In genomic region chr20:57047281-57048026, GRCh38 we compare ENCODE assay signal across 11 cellular contexts.
DNase-seq lines count a peak whose midpoint lies in the region; ATAC-seq and TF ChIP-seq lines count a peak whose summit lies in the region.
"Had no signal": no experiment of that assay in that cellular context is flagged by ENCODE, and none has a peak within 500 bp of the region (broad histone marks: within the 10 kb centered on the region; RNA-seq: fewer than 3 reads in every experiment).

No MANE protein-coding gene starts in this region.

- no peaks in the 10 kb centered on the region for H3K27me3 Mint-ChIP-seq in T-helper 2 cell treated with Interferon-gamma antibody and Interleukin-4, amounts not matched to agents 5 μg/mL and 100 μg/mL, for 36 hours (ENCODE audit: low read depth)
- H3K27me3 Mint-ChIP-seq: dendritic cell treated with granulocyte-macrophage colony-stimulating factor and Interleukin-4, amounts not matched to agents 40 ng/mL and 50 ng/mL, for 4 days had no signal

- H3K9me3 Mint-ChIP-seq in T-helper 2 cell treated with Interferon-gamma antibody and Interleukin-4, amounts not matched to agents 5 μg/mL and 100 μg/mL, for 36 hours, result no peaks in the 10 kb centered on the region
- H3K9me3 Mint-ChIP-seq: dendritic cell treated with granulocyte-macrophage colony-stimulating factor and Interleukin-4, amounts not matched to agents 40 ng/mL and 50 ng/mL, for 4 days had no signal

- no peak overlapping the region for H3K4me3 Mint-ChIP-seq in T-helper 2 cell treated with Interferon-gamma antibody and Interleukin-4, amounts not matched to agents 5 μg/mL and 100 μg/mL, for 36 hours
- H3K4me3 Mint-ChIP-seq: dendritic cell treated with granulocyte-macrophage colony-stimulating factor and Interleukin-4, amounts not matched to agents 40 ng/mL and 50 ng/mL, for 4 days had no signal

- 15% methylated on average over 13 of the region's 20 CpGs for WGBS in mammary epithelial cell (ENCODE audit: low coverage, missing lambda C conversion rate)
- 23% methylated on average over 20 of the region's 20 CpGs for whole genome bisulfite sequencing in prostate gland

- H3K9me3 ChIP-seq in mammary epithelial cell (replicated peaks; ENCODE audit: insufficient read depth, low read length) (no peaks in the 10 kb centered on the region), prostate gland (no peaks in the 10 kb centered on the region)

- no peak overlapping the region for H3K4me2 ChIP-seq in mammary epithelial cell (ENCODE audit: insufficient read depth, low read depth, low read length)
- H3K4me2 ChIP-seq: smooth muscle cell had no signal

- H3K36me3 Mint-ChIP-seq in T-helper 2 cell treated with Interferon-gamma antibody and Interleukin-4, amounts not matched to agents 5 μg/mL and 100 μg/mL, for 36 hours (ENCODE audit: low read depth), result no peaks in the 10 kb centered on the region

- DNase-seq in ELR (ENCODE audit: low read depth) (peak; percentile 54), MV-4-11 (lab: John Stamatoyannopoulos, UW) (peak; percentile 8), mammary epithelial cell (no peak), prostate gland (ENCODE audit: low spot score) (peak; percentile 53), caudate nucleus (lab: John Stamatoyannopoulos, UW) (no peak), ACHN (no peak)
- no peak for DNase-seq in T-helper 2 cell treated with Interferon-gamma antibody and Interleukin-4, amounts not matched to agents 5 μg/mL and 100 μg/mL, for 36 hours (ENCODE audit: low spot score)
- DNase-seq: activated gamma-delta T cell treated with Interleukin-2 at 50 U/mL for 16 hours had no signal

- H2AFZ ChIP-seq in mammary epithelial cell (ENCODE audit: low read depth, low read length), result peak overlapping the region; percentile 33

- no peak for TF ChIP-seq POLR2A in prostate gland (IDR thresholded peaks at IDR 0.05)

- H3K27me3 ChIP-seq in mammary epithelial cell (ENCODE audit: insufficient read depth, low read length) (no peaks in the 10 kb centered on the region), prostate gland (replicated peaks; ENCODE audit: insufficient read depth) (no peaks in the 10 kb centered on the region)

- H3K4me1 ChIP-seq in mammary epithelial cell (ENCODE audit: insufficient read depth, low read length), result peaks cover 26% of the 10 kb centered on the region
- peaks cover 4% of the 10 kb centered on the region for H3K4me1 ChIP-seq in prostate gland (replicated peaks)

- no peak overlapping the region for H3K27ac Mint-ChIP-seq in T-helper 2 cell treated with Interferon-gamma antibody and Interleukin-4, amounts not matched to agents 5 μg/mL and 100 μg/mL, for 36 hours
- H3K27ac Mint-ChIP-seq: dendritic cell treated with granulocyte-macrophage colony-stimulating factor and Interleukin-4, amounts not matched to agents 40 ng/mL and 50 ng/mL, for 4 days had no signal

- H4K20me1 ChIP-seq in mammary epithelial cell (ENCODE audit: insufficient read depth, low read length), result no peaks in the 10 kb centered on the region

- no peaks in the 10 kb centered on the region for H3K79me2 ChIP-seq in mammary epithelial cell (ENCODE audit: insufficient read depth, low read length)

- H3K27ac ChIP-seq in mammary epithelial cell (ENCODE audit: insufficient read depth, low read depth, low read length) (no peak overlapping the region), prostate gland (peak overlapping the region in 1 of 2 donors; percentile 1), caudate nucleus (ENCODE audit: low read depth, low read length) (no peak overlapping the region)

- H3K4me1 Mint-ChIP-seq in T-helper 2 cell treated with Interferon-gamma antibody and Interleukin-4, amounts not matched to agents 5 μg/mL and 100 μg/mL, for 36 hours (ENCODE audit: low read depth), result no peaks in the 10 kb centered on the region

- no peak overlapping the region for H3K9ac ChIP-seq in mammary epithelial cell (ENCODE audit: insufficient read depth, low read length)

- peak in 1 of 2 donors; percentile 57 for TF ChIP-seq CTCF in mammary epithelial cell (conservative IDR thresholded peaks at IDR 0.05 in 1 of 2, IDR thresholded peaks at IDR 0.05 in 1 of 2; ENCODE audit: extremely low read depth in 1 of 2, insufficient read depth in 1 of 2, low read depth in 1 of 2, low read length in 2 of 2)
- peak in 2 of 4 experiments; percentile 22 to 38 for TF ChIP-seq CTCF in prostate gland (IDR thresholded peaks at IDR 0.05)

- ATAC-seq in HG03521 (IDR thresholded peaks at IDR 0.05; ENCODE audit: unreplicated experiment), result no peak

- no peaks in the 10 kb centered on the region for H3K36me3 ChIP-seq in mammary epithelial cell (ENCODE audit: insufficient read depth, low read length)
- no peaks in the 10 kb centered on the region for H3K36me3 ChIP-seq in prostate gland

- H3K4me3 ChIP-seq in mammary epithelial cell (replicated peaks in 1 of 3; ENCODE audit: insufficient read depth in 1 of 3, low read depth in 2 of 3, low read length in 3 of 3), result no peak overlapping the region
- H3K4me3 ChIP-seq in prostate gland, result no peak overlapping the region
- H3K4me3 ChIP-seq: smooth muscle cell had no signal

- intact Hi-C loops in mammary epithelial cell (cut with micrococcal nuclease) (loop anchor here (2.0 to 10.0 kb wide), 4 partner anchors 60 to 643 kb away; no protein-coding TSS in a partner anchor), prostate gland (cut with DNase I) (no loop called here)

- CTCF ChIA-PET in mammary epithelial cell (lab: Charles Lee; ENCODE audit: low non-redundant PET), result no interaction called here

- no TSS peak for BruUV-seq in mammary epithelial cell (replicated peaks; lab: Mats Ljungman, UMichigan)

- in situ Hi-C loops in mammary epithelial cell (cut with MboI; ENCODE audit: low sequenced_read_pairs in 2 of 2), result no loop called here
- in situ Hi-C loops in ACHN (cut with HindIII; ENCODE audit: low pct_ligation_motif_present, low pct_unique_long_range_greater_than_20kb, low sequenced_read_pairs), result no loop called here

- dilution Hi-C loops in mammary epithelial cell (cut with HindIII; ENCODE audit: low sequenced_read_pairs), result no loop called here

Comparison
In these comparisons a context has a peak if more than half of its experiments do, and no peak if none do; other contexts are left out.
1. DNase-seq: peak in ELR (single experiment), MV-4-11 (single experiment) and prostate gland (single experiment); none in mammary epithelial cell (single experiment), caudate nucleus (0 of 61), T-helper 2 cell treated with Interferon-gamma antibody and Interleukin-4, amounts not matched to agents 5 μg/mL and 100 μg/mL, for 36 hours (single experiment) and ACHN (single experiment).